ENCODE assay signal across 12 cellular contexts in the genomic region with DNA sequence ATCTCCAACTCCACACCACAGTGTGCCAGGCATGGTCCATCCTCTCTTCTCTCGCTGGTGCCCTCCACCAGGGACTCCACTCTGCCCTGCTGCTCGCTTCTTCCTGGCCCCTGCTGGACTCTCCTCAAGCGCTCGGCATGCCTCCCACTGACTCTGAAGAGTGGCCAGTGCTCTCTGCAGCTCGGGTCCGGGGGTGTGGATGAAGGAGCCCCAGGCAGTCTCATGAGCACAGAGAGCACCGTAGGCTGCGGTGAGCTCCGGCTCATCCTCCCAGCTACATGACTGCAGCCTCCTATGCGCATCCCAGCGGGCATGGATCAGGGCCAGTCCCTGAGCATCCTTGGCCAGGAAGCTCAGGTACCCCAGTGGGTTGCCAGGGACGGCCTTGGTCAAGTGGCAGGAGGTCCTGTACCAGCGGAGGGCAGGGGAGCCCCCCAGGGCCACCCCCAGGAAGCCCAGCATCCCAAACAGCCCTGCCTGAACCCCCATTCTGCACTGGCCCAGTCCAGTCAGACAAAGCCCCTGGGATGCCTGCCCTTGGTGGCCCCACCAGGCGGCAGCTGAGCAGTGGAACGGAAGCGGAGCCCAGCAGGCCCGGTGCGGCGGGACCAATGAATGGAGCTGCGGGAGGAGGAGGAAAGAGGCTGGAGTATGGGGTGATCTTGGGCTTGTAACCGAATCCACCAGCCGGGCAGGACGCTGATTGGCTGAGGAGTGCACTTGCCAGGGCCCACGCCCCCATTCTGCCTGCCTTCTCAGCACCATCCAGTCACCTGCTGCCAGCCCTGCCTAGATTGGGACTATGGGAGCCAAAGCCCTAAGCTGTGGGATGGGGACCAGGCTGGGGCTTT. TPM values are rescaled to one million over a fixed set of nuclear protein-coding genes. Genes with fewer than 3 reads are reported as not detected.
DNase-seq lines count a peak whose midpoint lies in the region; ATAC-seq, FAIRE-seq and TF ChIP-seq lines count a peak whose summit lies in the region.
"Had no signal": no experiment of that assay in that cellular context is flagged by ENCODE, and none has a peak within 500 bp of the region (broad histone marks: within the 10 kb centered on the region; RNA-seq: fewer than 3 reads in every experiment).

TSS of gene PLA2G3 (minus strand) at position 643 of the 851 bp plus-strand sequence. CDS start at position 489, 154 bp downstream.

- H3K79me2 ChIP-seq in MM.1S (ENCODE audit: low read length) = no peaks in the 10 kb centered on the region

- H3K27ac Mint-ChIP-seq in chondrocyte (ENCODE audit: unreplicated experiment) = no peak within 1 kb of the TSS
- H3K27ac Mint-ChIP-seq: activated CD4-positive, alpha-beta memory T cell treated with anti-CD3 and anti-CD28 coated beads, Interleukin-2, amount 10 ng/mL, durations not matched to agents 7 days and 5 days had no signal

- H3K4me3 Mint-ChIP-seq in chondrocyte (ENCODE audit: unreplicated experiment) = no peak within 1 kb of the TSS
- H3K4me3 Mint-ChIP-seq: activated CD4-positive, alpha-beta memory T cell treated with anti-CD3 and anti-CD28 coated beads, Interleukin-2, amount 10 ng/mL, durations not matched to agents 7 days and 5 days had no signal

- H3K27me3 ChIP-seq in MM.1S (replicated peaks; ENCODE audit: insufficient read depth, low read length) = peaks cover 8% of the 10 kb centered on the region; the same call in 1 of the 2 replicates

- peaks cover 15% of the 10 kb centered on the region for H3K27me3 Mint-ChIP-seq in chondrocyte (ENCODE audit: low read depth)

- H3K4me2 ChIP-seq in MM.1S (ENCODE audit: low read depth, low read length) = no peak within 1 kb of the TSS

- H4K20me1 ChIP-seq in MM.1S (ENCODE audit: insufficient read depth, low read length) = no peaks in the 10 kb centered on the region

- H3K9me2 ChIP-seq in MM.1S (replicated peaks; ENCODE audit: insufficient read depth, low read length) = no peaks in the 10 kb centered on the region

- no peaks in the 10 kb centered on the region for H3K36me3 Mint-ChIP-seq in chondrocyte (ENCODE audit: low read depth)

- ATAC-seq in GM18909 (IDR thresholded peaks at IDR 0.05; ENCODE audit: poor library complexity, unreplicated experiment) = no peak
- ATAC-seq in stimulated activated naive CD8-positive, alpha-beta T cell treated with anti-CD3 and anti-CD28 coated beads, Interleukin-15, Interleukin-2, amounts not matched to agents 100 U/mL and 50 U/mL, for 24 hours = no peak

- no peak for FAIRE-seq in GM12892 (lab: Jason Lieb, UNC)
- FAIRE-seq: GM18507 had no signal

- no peak for TF ChIP-seq POLR2A in GM12892 (IDR thresholded peaks at IDR 0.05; ENCODE audit: low read depth, low read length)

- H3K9me3 ChIP-seq in mesodermal cell (ENCODE audit: control insufficient read depth, low read length) = no peaks in the 10 kb centered on the region
- no peaks in the 10 kb centered on the region for H3K9me3 ChIP-seq in MM.1S (replicated peaks; ENCODE audit: insufficient read depth, low read length)

- peak; percentile 32 for TF ChIP-seq CTCF in chondrocyte (IDR thresholded peaks at IDR 0.05)
- no peak for TF ChIP-seq CTCF in MM.1S (IDR thresholded peaks at IDR 0.05; ENCODE audit: low read length)

- peaks cover 6% of the 10 kb centered on the region for H3K9me3 Mint-ChIP-seq in chondrocyte (ENCODE audit: low read depth)
- H3K9me3 Mint-ChIP-seq: activated CD4-positive, alpha-beta memory T cell treated with anti-CD3 and anti-CD28 coated beads, Interleukin-2, amount 10 ng/mL, durations not matched to agents 7 days and 5 days had no signal

- H3K4me3 ChIP-seq in mesodermal cell (ENCODE audit: extremely low read depth, insufficient read depth, low read length, poor library complexity, severe bottlenecking) (peak within 1 kb of the TSS; percentile 19), MM.1S (ENCODE audit: low read length) (no peak within 1 kb of the TSS)

- H3K4me1 ChIP-seq in mesodermal cell (ENCODE audit: control insufficient read depth, insufficient read depth, low read length, poor library complexity, severe bottlenecking) (peaks cover 4% of the 10 kb centered on the region), MM.1S (ENCODE audit: low read length) (no peaks in the 10 kb centered on the region)

- 20 to 24% methylated on average over 17 to 24 of the region's 24 CpGs for WGBS in mesodermal cell (ENCODE audit: insufficient coverage in 2 of 2), 2 experiments

- no peaks in the 10 kb centered on the region for H3F3A ChIP-seq in MM.1S (ENCODE audit: insufficient read depth, low read length)

- H3K9ac ChIP-seq in MM.1S (ENCODE audit: low read length) = no peak within 1 kb of the TSS

- H3K36me3 ChIP-seq in mesodermal cell (ENCODE audit: control insufficient read depth, insufficient read depth, low read length) (no peaks in the 10 kb centered on the region), MM.1S (replicated peaks; ENCODE audit: insufficient read depth, low read length) (no peaks in the 10 kb centered on the region)

- DNase-seq in DMS153 (lab: John Stamatoyannopoulos, UW) = peak; percentile 87
- peak; percentile 93 for DNase-seq in NCI-H1436 treated with DMSO at 0.1 percent for 48 hours (lab: John Stamatoyannopoulos, UW)
- DNase-seq in chondrocyte (ENCODE audit: low spot score) = peak; percentile 87
- DNase-seq in GM12892 (ENCODE audit: insufficient read length) = no peak
- DNase-seq in MM.1S = no peak
- DNase-seq in stimulated activated naive CD8-positive, alpha-beta T cell treated with anti-CD3 and anti-CD28 coated beads, Interleukin-15, Interleukin-2, amounts not matched to agents 100 U/mL and 50 U/mL, for 24 hours = no peak
- DNase-seq: activated CD4-positive, alpha-beta memory T cell treated with anti-CD3 and anti-CD28 coated beads, Interleukin-2, amount 10 ng/mL, durations not matched to agents 7 days and 5 days; KBM-7; kidney glomerular epithelial cell had no signal

- H3K4me1 Mint-ChIP-seq in chondrocyte (ENCODE audit: low read depth) = peaks cover 4% of the 10 kb centered on the region

- H2AFZ ChIP-seq in MM.1S (ENCODE audit: low read length) = no peak within 1 kb of the TSS

- no peak within 1 kb of the TSS for H3K27ac ChIP-seq in mesodermal cell (ENCODE audit: low read depth, low read length, severe bottlenecking)
- H3K27ac ChIP-seq in MM.1S (ENCODE audit: low read length) = no peak within 1 kb of the TSS

RNA-seq across cellular contexts. Expression of gene PLA2G3, which starts in this region (rescaled TPM):
- 0.07 to 0.13 TPM in 2 of 3 replicates, not detected in the other for total RNA-seq in chondrocyte
- polyA plus RNA-seq in mesodermal cell (2013, experiment 1 of 2) = 4.0 TPM
- 3.5 TPM for polyA plus RNA-seq in mesodermal cell (2013, experiment 2 of 2)
- not detected for polyA plus RNA-seq in GM12892 (2012; ENCODE audit: missing spikeins)
- total RNA-seq: activated CD4-positive, alpha-beta memory T cell treated with anti-CD3 and anti-CD28 coated beads, Interleukin-2, amount 10 ng/mL, durations not matched to agents 7 days and 5 days had no signal

Comparison
In these comparisons a context has a peak if more than half of its experiments do, and no peak if none do; other contexts are left out.
1. Peak in DNase-seq in chondrocyte; RNA of the gene not detected or under 1 TPM.
2. DNase-seq: peak in DMS153 (single experiment) and NCI-H1436 treated with DMSO at 0.1 percent for 48 hours (single experiment); none in GM12892 (single experiment), MM.1S (single experiment) and stimulated activated naive CD8-positive, alpha-beta T cell treated with anti-CD3 and anti-CD28 coated beads, Interleukin-15, Interleukin-2, amounts not matched to agents 100 U/mL and 50 U/mL, for 24 hours (single experiment).